In genomic region chr1:94379615-94380014, GRCh38 we compare ENCODE assay signal across 25 cellular contexts.
"Had no signal": no experiment of that assay in that cellular context is flagged by ENCODE, and none has a peak within 500 bp of the region (broad histone marks: within the 10 kb centered on the region; RNA-seq: fewer than 3 reads in every experiment).

No MANE protein-coding gene starts in this region.

- H3K36me3 ChIP-seq: ascending aorta, MG63 had no signal

- ATAC-seq: activated CD4-positive, CD25-positive, alpha-beta regulatory T cell treated with anti-CD3 and anti-CD28 coated beads, Interleukin-2, amount 50 U/mL, for 24 hours; activated CD8-positive, alpha-beta memory T cell treated with anti-CD3 and anti-CD28 coated beads, Interleukin-2, amount 10 ng/mL, durations not matched to agents 7 days and 5 days; body of pancreas; Panc1 had no signal

- H3K27ac ChIP-seq: ascending aorta, body of pancreas, RWPE1 had no signal

- H3K36me3 Mint-ChIP-seq: activated CD8-positive, alpha-beta memory T cell treated with anti-CD3 and anti-CD28 coated beads, Interleukin-2, amount 10 ng/mL, durations not matched to agents 7 days and 5 days had no signal

- H3K4me3 Mint-ChIP-seq: activated CD8-positive, alpha-beta memory T cell treated with anti-CD3 and anti-CD28 coated beads, Interleukin-2, amount 10 ng/mL, durations not matched to agents 7 days and 5 days; activated naive CD4-positive, alpha-beta T cell treated with anti-CD3 and anti-CD28 coated beads, Interleukin-2, amount 50 U/mL, for 24 hours; activated T-cell treated with anti-CD3 and anti-CD28 coated beads, Interleukin-2, amount 50 U/mL, for 24 hours; activated T-helper 1 cell treated with anti-CD3 and anti-CD28 coated beads, Interleukin-12 subunit alpha, Interleukin-12 subunit beta, Interleukin-2, Interleukin-4 antibody, amounts not matched to agents 30 ng/mL and 10 ng/mL and 1 ng/mL, durations not matched to agents 14 hours and 24 hours and 36 hours; T-helper 1 cell treated with Interleukin-12 subunit alpha and Interleukin-12 subunit beta and Interleukin-4 antibody, amounts not matched to agents 30 μg/mL and 1 μg/mL, for 36 hours had no signal

- H3K9me3 Mint-ChIP-seq: activated naive CD4-positive, alpha-beta T cell treated with anti-CD3 and anti-CD28 coated beads, Interleukin-2, amount 50 U/mL, for 24 hours; activated T-cell treated with anti-CD3 and anti-CD28 coated beads, Interleukin-2, amount 50 U/mL, for 24 hours; activated T-helper 1 cell treated with anti-CD3 and anti-CD28 coated beads, Interleukin-12 subunit alpha, Interleukin-12 subunit beta, Interleukin-2, Interleukin-4 antibody, amounts not matched to agents 30 ng/mL and 10 ng/mL and 1 ng/mL, durations not matched to agents 14 hours and 24 hours and 36 hours; T-helper 1 cell treated with Interleukin-12 subunit alpha and Interleukin-12 subunit beta and Interleukin-4 antibody, amounts not matched to agents 30 μg/mL and 1 μg/mL, for 36 hours had no signal

- H3K9me3 ChIP-seq: ascending aorta, body of pancreas, MG63 had no signal

- H3K4me3 ChIP-seq: ascending aorta, body of pancreas, MG63 had no signal

- H3K4me1 ChIP-seq: ascending aorta had no signal

- DNase-seq: activated CD4-positive, alpha-beta T cell treated with anti-CD3 and anti-CD28 coated beads for 4 hours; activated CD8-positive, alpha-beta memory T cell treated with anti-CD3 and anti-CD28 coated beads, Interleukin-2, amount 10 ng/mL, durations not matched to agents 7 days and 5 days; activated effector memory CD4-positive, alpha-beta T cell treated with Interleukin-2 at 50 U/mL for 16 hours; activated naive CD4-positive, alpha-beta T cell; activated T-cell treated with anti-CD3 and anti-CD28 coated beads, Interleukin-2, amount 50 U/mL, for 24 hours; body of pancreas; MG63; MV-4-11; NCI-H1105; NCI-H1436; NCI-H1694 treated with DMSO at 0.1 percent for 48 hours; NCI-H2029 treated with DMSO at 0.1 percent for 48 hours; NCI-H345; NCI-H510A; NCI-H526 treated with DMSO at 0.1 percent for 48 hours; NCI-H82; OCI-M1; SHP77 treated with DMSO at 0.1 percent for 48 hours had no signal

- H3K27ac Mint-ChIP-seq: activated CD8-positive, alpha-beta memory T cell treated with anti-CD3 and anti-CD28 coated beads, Interleukin-2, amount 10 ng/mL, durations not matched to agents 7 days and 5 days; activated naive CD4-positive, alpha-beta T cell treated with anti-CD3 and anti-CD28 coated beads, Interleukin-2, amount 50 U/mL, for 24 hours; activated T-cell treated with anti-CD3 and anti-CD28 coated beads, Interleukin-2, amount 50 U/mL, for 24 hours; activated T-helper 1 cell treated with anti-CD3 and anti-CD28 coated beads, Interleukin-12 subunit alpha, Interleukin-12 subunit beta, Interleukin-2, Interleukin-4 antibody, amounts not matched to agents 30 ng/mL and 10 ng/mL and 1 ng/mL, durations not matched to agents 14 hours and 24 hours and 36 hours; T-helper 1 cell treated with Interleukin-12 subunit alpha and Interleukin-12 subunit beta and Interleukin-4 antibody, amounts not matched to agents 30 μg/mL and 1 μg/mL, for 36 hours had no signal

- H3K27me3 ChIP-seq: ascending aorta, body of pancreas, MG63 had no signal
